In the genomic region with DNA sequence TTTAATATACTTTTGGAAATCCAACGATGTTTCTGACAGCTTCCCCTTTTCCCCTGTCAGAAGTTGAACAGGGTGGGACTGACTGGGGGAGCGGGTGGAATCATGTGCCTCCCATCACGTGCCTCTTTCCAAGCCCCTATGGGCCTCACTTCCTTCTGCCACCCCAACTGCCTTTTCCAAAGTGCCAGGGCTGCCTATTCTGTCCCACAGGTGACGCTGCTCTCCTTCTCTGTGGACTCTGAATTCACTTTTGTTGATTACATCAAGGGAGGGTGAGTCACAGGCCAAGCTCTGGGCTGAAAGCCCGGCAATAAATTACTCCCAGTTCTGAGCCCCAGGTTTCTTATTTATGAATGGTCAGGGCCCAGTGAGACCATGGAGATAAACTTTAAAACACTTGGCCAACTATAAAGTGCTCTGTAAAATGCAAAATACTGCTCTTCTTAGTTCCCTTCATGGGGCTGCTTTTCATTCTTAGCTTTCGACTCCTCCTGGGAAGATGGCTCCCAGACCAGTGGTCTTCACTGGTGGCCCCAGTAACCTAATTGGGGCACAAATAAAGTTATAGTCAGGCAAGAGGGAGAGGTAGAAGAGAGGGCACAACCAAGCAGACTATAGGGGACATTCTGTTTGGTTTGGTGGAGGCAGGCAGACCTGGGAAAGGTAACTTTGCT, we compare ENCODE assay signal across 8 cellular contexts. TPM values are rescaled to one million over a fixed set of nuclear protein-coding genes. Genes with fewer than 3 reads are reported as not detected.
DNase-seq lines count a peak whose midpoint lies in the region; ATAC-seq and TF ChIP-seq lines count a peak whose summit lies in the region.

No MANE protein-coding gene starts in this region.

- no peaks in the 10 kb centered on the region for H3K4me1 ChIP-seq in colonic mucosa
- no peaks in the 10 kb centered on the region for H3K4me1 ChIP-seq in right lobe of liver

- H3K9ac ChIP-seq in colonic mucosa (ENCODE audit: low read depth in 2 of 2, low read length in 2 of 2), result no peak overlapping the region

- intact Hi-C loops in colonic mucosa (cut with DNase I), result no loop called here
- intact Hi-C loops in right lobe of liver (cut with DNase I), result no loop called here

- TF ChIP-seq CTCF in GM12873 (IDR thresholded peaks at IDR 0.05; ENCODE audit: insufficient read depth, low read depth, low read length, missing control alignments) (peak; percentile 48), colonic mucosa (IDR thresholded peaks at IDR 0.05) (peak; percentile 53), right lobe of liver (IDR thresholded peaks at IDR 0.05) (peak; percentile 31 to 70 (median 55))

- TF ChIP-seq POLR2A in right lobe of liver (IDR thresholded peaks at IDR 0.05), result no peak

- H3K27me3 ChIP-seq in colonic mucosa, result no peaks in the 10 kb centered on the region
- H3K27me3 ChIP-seq in right lobe of liver, result no peaks in the 10 kb centered on the region

- H3K9me3 ChIP-seq in colonic mucosa (no peaks in the 10 kb centered on the region), right lobe of liver (no peaks in the 10 kb centered on the region)

- no peak overlapping the region for H3K4me3 ChIP-seq in colonic mucosa
- no peak overlapping the region for H3K4me3 ChIP-seq in right lobe of liver

- peak; percentile 97 for DNase-seq in A172 (ENCODE audit: low spot score)
- peak; percentile 78 for DNase-seq in SIG-M5 (lab: John Stamatoyannopoulos, UW)
- peak; percentile 63 for DNase-seq in colonic mucosa
- peak in 2 of 3 donors; percentile 53 to 61 for DNase-seq in right lobe of liver
- peak in 30 of 49 donors; percentile 8 to 63 (median 38) for DNase-seq in substantia nigra (lab: John Stamatoyannopoulos, UW)
- no peak for DNase-seq in NCI-H2227 (lab: John Stamatoyannopoulos, UW; ENCODE audit: unreplicated experiment)
- no peak for DNase-seq in D341Med (ENCODE audit: low spot score)

- H3K36me3 ChIP-seq in colonic mucosa (no peaks in the 10 kb centered on the region), right lobe of liver (no peaks in the 10 kb centered on the region)

- ATAC-seq in right lobe of liver, result peak; percentile 85 to 99 (median 93)

- WGBS in right lobe of liver (ENCODE audit: insufficient coverage, low coverage, low lambda C conversion rate, missing lambda C conversion rate), result 40% methylated on average over 6 of the region's 6 CpGs

- H3K27ac ChIP-seq in colonic mucosa, result no peak overlapping the region
- H3K27ac ChIP-seq in right lobe of liver, result no peak overlapping the region
- H3K27ac ChIP-seq in substantia nigra (ENCODE audit: low read depth, low read length, poor library complexity, severe bottlenecking), result no peak overlapping the region

RNA-seq across cellular contexts. Expression of a gene that starts 12.3 kb away (rescaled TPM):
- not detected in 2 replicates for total RNA-seq in A172 (2014; rRNA removed; shearing (Covaris generic))
- not detected for total RNA-seq in colonic mucosa
- total RNA-seq in right lobe of liver, result not detected

RNA-seq across cellular contexts. Expression of a gene that starts 15.6 kb away (rescaled TPM):
- total RNA-seq in A172 (2014; rRNA removed; shearing (Covaris generic)), result 13.8 and 18.4 TPM in 2 replicates
- total RNA-seq in colonic mucosa (10 to 100 TPM; 13.6 to 18.7 TPM), right lobe of liver (1 to 10 TPM; 3.5 to 5.4 (median 5.1) TPM)

RNA-seq across cellular contexts. Expression of a gene that starts 33.9 kb away (rescaled TPM):
- total RNA-seq in A172 (2014; rRNA removed; shearing (Covaris generic)), result 27.5 and 37.9 TPM in 2 replicates
- 10 to 100 TPM; 19.1 to 24.9 TPM for total RNA-seq in colonic mucosa
- 10 to 100 TPM; 12.3 to 27.8 (median 15.7) TPM for total RNA-seq in right lobe of liver

RNA-seq across cellular contexts. Expression of a gene that starts 53.8 kb away (rescaled TPM):
- 78.3 and 82.6 TPM in 2 replicates for total RNA-seq in A172 (2014; rRNA removed; shearing (Covaris generic))
- total RNA-seq in colonic mucosa (10 to 100 TPM in 1 of 2 donors, 1 to 10 TPM in 1; 7.8 to 16.5 TPM), right lobe of liver (10 to 100 TPM; 10.8 to 33.4 (median 24.5) TPM)

Comparison
In these comparisons a context has a peak if more than half of its experiments do, and no peak if none do; other contexts are left out.
1. DNase-seq: peak in A172 (single experiment), SIG-M5 (single experiment), colonic mucosa (single experiment), right lobe of liver (2 of 3) and substantia nigra (30 of 49); none in NCI-H2227 (single experiment) and D341Med (single experiment).
2. Peak in every context shown above with its lines, with median percentiles within 50 percentile points of each other: CTCF ChIP-seq.